ENCODE assay signal across 26 cellular contexts in the genomic region with DNA sequence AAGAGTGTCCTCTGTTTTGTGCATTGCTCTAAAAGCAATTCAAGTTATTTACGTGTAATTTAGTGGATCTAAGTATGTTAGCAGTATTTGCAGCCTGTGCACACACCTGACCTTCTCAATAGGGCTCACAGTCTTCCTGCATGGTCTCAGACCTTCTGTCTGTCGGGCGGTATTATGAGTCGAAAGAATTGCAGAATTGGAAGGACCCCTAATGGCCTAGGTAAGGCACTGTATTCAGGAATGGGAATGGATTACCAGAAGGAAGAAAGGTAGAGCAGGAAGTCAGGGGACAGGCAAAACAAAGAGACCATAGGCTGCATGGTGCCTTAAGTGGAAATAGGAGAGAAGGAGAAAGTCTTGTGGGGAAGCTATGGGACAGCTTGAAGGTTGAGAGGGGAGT.
DNase-seq lines count a peak whose midpoint lies in the region; ATAC-seq and TF ChIP-seq lines count a peak whose summit lies in the region.
"Had no signal": no experiment of that assay in that cellular context is flagged by ENCODE, and none has a peak within 500 bp of the region (broad histone marks: within the 10 kb centered on the region; RNA-seq: fewer than 3 reads in every experiment).

No MANE protein-coding gene starts in this region.

- H3K4me1 ChIP-seq in SK-N-SH (ENCODE audit: control insufficient read depth in 1 of 2, insufficient read depth in 2 of 2, low read depth in 1 of 2, low read length in 1 of 2) (no peaks in the 10 kb centered on the region; a peak in 1 of 4 replicates), neuronal stem cell (ENCODE audit: control insufficient read depth in 2 of 2, insufficient read depth in 1 of 2, low read depth in 1 of 2, low read length in 2 of 2) (no peaks in the 10 kb centered on the region)
- H3K4me1 ChIP-seq: ascending aorta, BLaER1, Caco-2, heart right ventricle, psoas muscle, SJSA1 had no signal

- no peak overlapping the region for H3K27ac Mint-ChIP-seq in WTC11
- H3K27ac Mint-ChIP-seq: activated CD4-positive, alpha-beta T cell treated with anti-CD3 and anti-CD28 coated beads, Interleukin-2, amount 10 ng/mL, durations not matched to agents 7 days and 5 days; stimulated activated effector memory CD8-positive, alpha-beta T cell treated with anti-CD3 and anti-CD28 coated beads, Interleukin-12 subunit alpha, Interleukin-12 subunit beta, amount 100 ng/mL, for 72 hours had no signal

- H3K27me3 ChIP-seq in SK-N-SH (ENCODE audit: insufficient read depth) (no peaks in the 10 kb centered on the region), neuronal stem cell (ENCODE audit: control insufficient read depth in 3 of 3, insufficient read depth in 3 of 3, low read depth in 1 of 3, low read length in 3 of 3) (no peaks in the 10 kb centered on the region)
- H3K27me3 ChIP-seq: ascending aorta, BLaER1, SJSA1 had no signal

- H2AK5ac ChIP-seq in neuronal stem cell (ENCODE audit: low read depth, low read length): no peak overlapping the region

- H3F3A ChIP-seq in SK-N-SH (replicated peaks; ENCODE audit: insufficient read depth): no peaks in the 10 kb centered on the region

- CTCF ChIA-PET in SK-N-SH (lab: Yijun Ruan, JAX) (no interaction called here), WTC11 (lab: Charles Lee) (interaction anchor here (0.9 to 1.5 kb wide), 3 partner anchors 200 to 286 kb away, joined by 3 to 5 read pairs (median 3); no protein-coding TSS in a partner anchor)

- H3K27ac ChIP-seq in SK-N-SH (ENCODE audit: low read depth in 2 of 2, low read length in 1 of 2): no peak overlapping the region
- H3K27ac ChIP-seq in neuronal stem cell (replicated peaks; ENCODE audit: low read length): no peak overlapping the region
- H3K27ac ChIP-seq: ascending aorta, BLaER1, epithelial cell of prostate, heart right ventricle, psoas muscle, SJSA1 had no signal

- H2AFZ ChIP-seq in SK-N-SH (ENCODE audit: low read depth): no peak overlapping the region
- no peak overlapping the region for H2AFZ ChIP-seq in neuronal stem cell (ENCODE audit: low read length)

- H3K36me3 Mint-ChIP-seq in WTC11: no peaks in the 10 kb centered on the region; the same call in 1 of the 2 replicates

- H3K4me3 ChIP-seq in SK-N-SH (ENCODE audit: low read depth in 2 of 2, low read length in 1 of 2): no peak overlapping the region
- no peak overlapping the region for H3K4me3 ChIP-seq in neuronal stem cell (ENCODE audit: low read length in 2 of 2)
- H3K4me3 ChIP-seq: ascending aorta, BLaER1, heart right ventricle, psoas muscle, SJSA1 had no signal

- no peaks in the 10 kb centered on the region for H3K9me2 ChIP-seq in SK-N-SH

- TF ChIP-seq CTCF in SK-N-SH (IDR thresholded peaks at IDR 0.05): no peak
- TF ChIP-seq CTCF in WTC11 (IDR thresholded peaks at IDR 0.05): peak; percentile 14; the same call in 1 of the 2 replicates

- no peaks in the 10 kb centered on the region for H4K20me1 ChIP-seq in SK-N-SH (ENCODE audit: insufficient read depth)
- H4K20me1 ChIP-seq: BLaER1 had no signal

- no peak overlapping the region for H3K14ac ChIP-seq in neuronal stem cell (ENCODE audit: low read length)

- H3K18ac ChIP-seq in neuronal stem cell (ENCODE audit: low read length): no peak overlapping the region

- DNase-seq in SK-N-SH: no peak
- DNase-seq in NCI-H524 (lab: John Stamatoyannopoulos, UW): peak; percentile 48 to 86
- DNase-seq in WTC11 (ENCODE audit: low spot score): no peak
- DNase-seq in neuronal stem cell (ENCODE audit: low spot score): peak; percentile 5
- no peak for DNase-seq in stimulated activated CD4-positive, alpha-beta T cell treated with anti-CD3 and anti-CD28 coated beads, Interleukin-4, amount 100 ng/mL, for 4 hours
- DNase-seq: activated CD4-positive, alpha-beta T cell treated with anti-CD3 and anti-CD28 coated beads, Interleukin-2, amount 10 ng/mL, durations not matched to agents 7 days and 5 days; Caco-2; HCEC 1CT; heart right ventricle; Karpas-422; NCI-H1092 treated with DMSO at 0.1 percent for 48 hours; NCI-H2081 treated with DMSO at 0.1 percent for 48 hours; NCI-H774; psoas muscle; T-helper 2 cell had no signal

- TF ChIP-seq EP300 in SK-N-SH (IDR thresholded peaks at IDR 0.05; ENCODE audit: borderline replicate concordance in 1 of 2, low read depth in 1 of 2, low read length in 1 of 2): no peak

- no peak overlapping the region for H3K4me3 Mint-ChIP-seq in WTC11
- H3K4me3 Mint-ChIP-seq: activated CD4-positive, alpha-beta T cell treated with anti-CD3 and anti-CD28 coated beads, Interleukin-2, amount 10 ng/mL, durations not matched to agents 7 days and 5 days; central memory CD8-positive, alpha-beta T cell; neural crest cell; stimulated activated effector memory CD8-positive, alpha-beta T cell treated with anti-CD3 and anti-CD28 coated beads, Interleukin-12 subunit alpha, Interleukin-12 subunit beta, amount 100 ng/mL, for 72 hours had no signal

- 6% methylated on average over 4 of the region's 4 CpGs for WGBS in SK-N-SH (ENCODE audit: low lambda C conversion rate)
- no CpG with 5 or more reads among the region's 4 CpGs for WGBS in neuronal stem cell (ENCODE audit: extremely low coverage in 2 of 2, insufficient read length in 2 of 2, insufficient replicate concordance in 1 of 2), 2 donors

- POLR2A ChIA-PET in SK-N-SH (lab: Yijun Ruan, JAX): no interaction called here
- POLR2A ChIA-PET in WTC11 (lab: Charles Lee): no interaction called here

- TF ChIP-seq RAD21 in SK-N-SH (IDR thresholded peaks at IDR 0.05; ENCODE audit: low read length): peak; percentile 18; the same call in 1 of the 2 replicates

- ATAC-seq in SK-N-SH treated with all-trans-retinoic acid at 6 μM for 48 hours (no peak), WTC11 (peak; percentile 99), HG02981 (IDR thresholded peaks at IDR 0.05; ENCODE audit: unreplicated experiment) (no peak), HG03045 (IDR thresholded peaks at IDR 0.05; ENCODE audit: unreplicated experiment) (no peak)
- ATAC-seq: activated naive CD4-positive, alpha-beta T cell treated with anti-CD3 and anti-CD28 coated beads, Interleukin-2, amount 50 U/mL, for 72 hours; heart right ventricle; psoas muscle; stimulated activated effector memory CD8-positive, alpha-beta T cell treated with anti-CD3 and anti-CD28 coated beads, Interleukin-12 subunit alpha, Interleukin-12 subunit beta, amount 100 ng/mL, for 72 hours had no signal

- H3K79me2 ChIP-seq in SK-N-SH (ENCODE audit: insufficient read depth): no peaks in the 10 kb centered on the region

- H3K79me1 ChIP-seq in neuronal stem cell (ENCODE audit: low read depth, low read length): no peaks in the 10 kb centered on the region

- H4K8ac ChIP-seq in neuronal stem cell (ENCODE audit: low read depth, low read length): no peak overlapping the region

- no peaks in the 10 kb centered on the region for H3K9me3 ChIP-seq in SK-N-SH
- H3K9me3 ChIP-seq in neuronal stem cell (replicated peaks in 1 of 2; ENCODE audit: control insufficient read depth in 2 of 2, insufficient read depth in 1 of 2, low read depth in 1 of 2, low read length in 2 of 2): no peaks in the 10 kb centered on the region
- H3K9me3 ChIP-seq: ascending aorta, BLaER1, Caco-2, heart right ventricle, psoas muscle had no signal

- no peak overlapping the region for H3K9ac ChIP-seq in SK-N-SH
- no peak overlapping the region for H3K9ac ChIP-seq in neuronal stem cell (ENCODE audit: low read depth, low read length, poor library complexity)
- H3K9ac ChIP-seq: BLaER1 had no signal

- H4K91ac ChIP-seq in neuronal stem cell (ENCODE audit: low read depth, low read length, poor library complexity): no peak overlapping the region

- no peak overlapping the region for H3K4ac ChIP-seq in neuronal stem cell (ENCODE audit: low read length)

- no peak overlapping the region for H2BK5ac ChIP-seq in neuronal stem cell (ENCODE audit: low read length)

- no peak overlapping the region for H2BK15ac ChIP-seq in neuronal stem cell (ENCODE audit: low read length)

- peaks cover 7% of the 10 kb centered on the region for H3K4me1 Mint-ChIP-seq in WTC11
- H3K4me1 Mint-ChIP-seq: neural crest cell had no signal

- H3K36me3 ChIP-seq in SK-N-SH (replicated peaks in 1 of 2; ENCODE audit: control insufficient read depth in 1 of 2, insufficient read depth in 2 of 2, low read length in 1 of 2) (no peaks in the 10 kb centered on the region), neuronal stem cell (replicated peaks in 1 of 2; ENCODE audit: control insufficient read depth in 2 of 2, insufficient read depth in 2 of 2, low read length in 2 of 2) (no peaks in the 10 kb centered on the region)
- H3K36me3 ChIP-seq: ascending aorta, BLaER1, heart right ventricle, SJSA1 had no signal

- no peak overlapping the region for H2BK12ac ChIP-seq in neuronal stem cell (ENCODE audit: low read length)

- H2BK120ac ChIP-seq in neuronal stem cell (ENCODE audit: low read depth, low read length): no peak overlapping the region

- H3K4me2 ChIP-seq in SK-N-SH (no peak overlapping the region), neuronal stem cell (ENCODE audit: insufficient read depth, low read length, poor library complexity, severe bottlenecking) (no peak overlapping the region)
- H3K4me2 ChIP-seq: BLaER1 had no signal

- no peaks in the 10 kb centered on the region for H3K27me3 Mint-ChIP-seq in WTC11 (ENCODE audit: low read depth)
- H3K27me3 Mint-ChIP-seq: activated CD4-positive, alpha-beta T cell treated with anti-CD3 and anti-CD28 coated beads, Interleukin-2, amount 10 ng/mL, durations not matched to agents 7 days and 5 days; central memory CD8-positive, alpha-beta T cell had no signal

- H3K9me3 Mint-ChIP-seq in WTC11: peaks cover 25% of the 10 kb centered on the region

- H3K23ac ChIP-seq in neuronal stem cell (ENCODE audit: low read depth, low read length, poor library complexity): no peak overlapping the region

TF ChIP-seq in SK-N-SH, 30 proteins besides CTCF, POLR2A, EP300 and RAD21 (continues in another document):
- TF ChIP-seq FOXJ3 (CRISPR knock-in tag; IDR thresholded peaks at IDR 0.05): no peak
- no peak for TF ChIP-seq RCOR1 (IDR thresholded peaks at IDR 0.05; ENCODE audit: low read length)

TF ChIP-seq in WTC11, 78 proteins besides CTCF, POLR2A, EP300 and RAD21:
- TF ChIP-seq JUN (CRISPR knock-in tag; IDR thresholded peaks at IDR 0.05) (no peak), IRF2 (CRISPR knock-in tag; IDR thresholded peaks at IDR 0.05; ENCODE audit: borderline replicate concordance, low read depth) (no peak), ZNF416 (CRISPR knock-in tag; IDR thresholded peaks at IDR 0.05) (no peak), ELF4 (CRISPR knock-in tag; IDR thresholded peaks at IDR 0.05; ENCODE audit: low read depth) (no peak)

Comparison
In these comparisons a context has a peak if more than half of its experiments do, and no peak if none do; other contexts are left out.
1. DNase-seq: peak in NCI-H524 (2 of 2) and neuronal stem cell (single experiment); none in SK-N-SH (single experiment), WTC11 (single experiment) and stimulated activated CD4-positive, alpha-beta T cell treated with anti-CD3 and anti-CD28 coated beads, Interleukin-4, amount 100 ng/mL, for 4 hours (0 of 2).